Comparison of ENCODE assay signal across 23 cellular contexts in the genomic region with DNA sequence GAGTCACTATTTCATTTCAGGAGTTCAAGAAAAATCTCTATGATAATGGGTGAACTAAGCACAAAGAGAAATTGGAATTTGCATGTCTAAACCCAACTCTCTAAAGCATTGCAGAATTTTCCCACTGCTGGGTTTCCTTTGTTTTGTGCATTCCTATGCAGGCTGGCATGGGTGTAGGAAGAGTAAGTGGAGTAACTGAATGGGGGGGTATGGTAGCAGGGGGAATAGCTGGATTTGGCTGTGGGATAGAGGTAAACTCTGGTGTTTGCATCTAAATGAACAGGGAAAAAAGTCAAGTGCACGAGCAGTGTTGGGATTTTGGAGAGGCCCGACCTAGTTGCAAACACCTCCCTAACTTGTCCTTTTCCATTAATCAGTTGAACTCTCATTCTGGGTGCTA.
"Had no signal": no experiment of that assay in that cellular context is flagged by ENCODE, and none has a peak within 500 bp of the region (broad histone marks: within the 10 kb centered on the region; RNA-seq: fewer than 3 reads in every experiment).

No MANE protein-coding gene starts in this region.

- H3K36me3 ChIP-seq: breast epithelium, left ventricle myocardium inferior, pancreas, tibial artery, WERI-Rb-1 had no signal

- H3K36me3 Mint-ChIP-seq: activated naive CD8-positive, alpha-beta T cell treated with anti-CD3 and anti-CD28 coated beads for 36 hours; natural killer cell treated with Interleukin-12 subunit alpha and Interleukin-12 subunit beta and Interleukin-15 and Interleukin-18, amount 100 ng/mL, for 72 hours; T-cell had no signal

- H3K4me1 ChIP-seq: breast epithelium, left ventricle myocardium inferior, pancreas had no signal

- H3K4me1 Mint-ChIP-seq: activated naive CD8-positive, alpha-beta T cell treated with anti-CD3 and anti-CD28 coated beads for 36 hours; activated T-helper 17 cell treated with anti-CD3 and anti-CD28 coated beads, Interleukin-2, amount 50 U/mL, for 72 hours; central memory CD8-positive, alpha-beta T cell; T-cell had no signal

- H3K27me3 ChIP-seq: breast epithelium, hepatocyte, pancreas, tibial artery had no signal

- DNase-seq: activated CD4-positive, alpha-beta T cell treated with anti-CD3 and anti-CD28 coated beads for 1 hour; activated CD4-positive, alpha-beta T cell treated with anti-CD3 and anti-CD28 coated beads, Interleukin-2, amount 50 U/mL, for 4 hours; activated CD8-positive, alpha-beta memory T cell treated with anti-CD3 and anti-CD28 coated beads for 24 hours; activated CD8-positive, alpha-beta memory T cell treated with anti-CD3 and anti-CD28 coated beads, Interleukin-2, amount 50 U/mL, for 4 hours; activated naive CD8-positive, alpha-beta T cell treated with anti-CD3 and anti-CD28 coated beads for 36 hours; activated T-cell treated with anti-CD3 and anti-CD28 coated beads, Interleukin-2, amount 50 U/mL, for 24 hours; effector memory CD4-positive, alpha-beta T cell; glutamatergic neuron; kidney glomerular epithelial cell; left ventricle myocardium inferior; pancreas; right cardiac atrium; T-cell; tibial artery; WERI-Rb-1 had no signal

- H3K9me3 ChIP-seq: breast epithelium, left ventricle myocardium inferior, pancreas, tibial artery had no signal

- H3K27ac ChIP-seq: breast epithelium, hepatocyte, left ventricle myocardium inferior, pancreas, tibial artery, WERI-Rb-1 had no signal

- H3K27me3 Mint-ChIP-seq: activated T-cell treated with anti-CD3 and anti-CD28 coated beads, Interleukin-2, amount 50 U/mL, for 24 hours; activated T-helper 17 cell treated with anti-CD3 and anti-CD28 coated beads, Interleukin-2, amount 50 U/mL, for 72 hours; central memory CD8-positive, alpha-beta T cell; natural killer cell treated with Interleukin-12 subunit alpha and Interleukin-12 subunit beta and Interleukin-15 and Interleukin-18, amount 100 ng/mL, for 72 hours; stimulated activated naive CD8-positive, alpha-beta T cell treated with anti-CD3 and anti-CD28 coated beads, Interleukin-15, Interleukin-2, amounts not matched to agents 100 ng/mL and 50 ng/mL, for 24 hours; T-cell had no signal

- H3K9me3 Mint-ChIP-seq: activated T-cell treated with anti-CD3 and anti-CD28 coated beads, Interleukin-2, amount 50 U/mL, for 24 hours; activated T-helper 17 cell treated with anti-CD3 and anti-CD28 coated beads, Interleukin-2, amount 50 U/mL, for 72 hours; central memory CD8-positive, alpha-beta T cell; natural killer cell treated with Interleukin-12 subunit alpha and Interleukin-12 subunit beta and Interleukin-15 and Interleukin-18, amount 100 ng/mL, for 72 hours; stimulated activated naive CD8-positive, alpha-beta T cell treated with anti-CD3 and anti-CD28 coated beads, Interleukin-15, Interleukin-2, amounts not matched to agents 100 ng/mL and 50 ng/mL, for 24 hours; T-cell; T-helper 2 cell treated with Interferon-gamma antibody and Interleukin-4, amounts not matched to agents 5 μg/mL and 100 μg/mL, for 36 hours had no signal

- H3K4me3 ChIP-seq: breast epithelium, hepatocyte, left ventricle myocardium inferior, pancreas, tibial artery had no signal

- ATAC-seq: activated T-helper 17 cell treated with anti-CD3 and anti-CD28 coated beads, Interleukin-2, amount 50 U/mL, for 72 hours; esophagus mucosa; natural killer cell treated with Interleukin-12 subunit alpha and Interleukin-12 subunit beta and Interleukin-15 and Interleukin-18, amount 100 ng/mL, for 72 hours; pancreas; right cardiac atrium; T-cell had no signal

- H3K4me3 Mint-ChIP-seq: activated naive CD8-positive, alpha-beta T cell treated with anti-CD3 and anti-CD28 coated beads for 36 hours; activated T-cell treated with anti-CD3 and anti-CD28 coated beads, Interleukin-2, amount 50 U/mL, for 24 hours; activated T-helper 17 cell treated with anti-CD3 and anti-CD28 coated beads, Interleukin-2, amount 50 U/mL, for 72 hours; central memory CD8-positive, alpha-beta T cell; natural killer cell treated with Interleukin-12 subunit alpha and Interleukin-12 subunit beta and Interleukin-15 and Interleukin-18, amount 100 ng/mL, for 72 hours; stimulated activated naive CD8-positive, alpha-beta T cell treated with anti-CD3 and anti-CD28 coated beads, Interleukin-15, Interleukin-2, amounts not matched to agents 100 ng/mL and 50 ng/mL, for 24 hours; T-cell; T-helper 2 cell treated with Interferon-gamma antibody and Interleukin-4, amounts not matched to agents 5 μg/mL and 100 μg/mL, for 36 hours had no signal

- H3K27ac Mint-ChIP-seq: activated naive CD8-positive, alpha-beta T cell treated with anti-CD3 and anti-CD28 coated beads for 36 hours; activated T-cell treated with anti-CD3 and anti-CD28 coated beads, Interleukin-2, amount 50 U/mL, for 24 hours; activated T-helper 17 cell treated with anti-CD3 and anti-CD28 coated beads, Interleukin-2, amount 50 U/mL, for 72 hours; natural killer cell treated with Interleukin-12 subunit alpha and Interleukin-12 subunit beta and Interleukin-15 and Interleukin-18, amount 100 ng/mL, for 72 hours; stimulated activated naive CD8-positive, alpha-beta T cell treated with anti-CD3 and anti-CD28 coated beads, Interleukin-15, Interleukin-2, amounts not matched to agents 100 ng/mL and 50 ng/mL, for 24 hours; T-cell; T-helper 2 cell treated with Interferon-gamma antibody and Interleukin-4, amounts not matched to agents 5 μg/mL and 100 μg/mL, for 36 hours had no signal
